19 cellular contexts compared by ENCODE assay signal in genomic region chr3:182083112-182083511, GRCh38.
DNase-seq lines count a peak whose midpoint lies in the region; ATAC-seq, FAIRE-seq and TF ChIP-seq lines count a peak whose summit lies in the region.
"Had no signal": no experiment of that assay in that cellular context is flagged by ENCODE, and none has a peak within 500 bp of the region (broad histone marks: within the 10 kb centered on the region; RNA-seq: fewer than 3 reads in every experiment).

No MANE protein-coding gene starts in this region.

- dilution Hi-C loops in keratinocyte (cut with MboI; ENCODE audit: extremely low pct_ligation_motif_present, low sequenced_read_pairs) = no loop called here

- no peaks in the 10 kb centered on the region for H3F3A ChIP-seq in SK-N-SH (replicated peaks; ENCODE audit: insufficient read depth)

- no peak overlapping the region for H3K4me3 ChIP-seq in SK-N-SH (ENCODE audit: low read depth in 2 of 2, low read length in 1 of 2)
- no peak overlapping the region for H3K4me3 ChIP-seq in keratinocyte (ENCODE audit: control insufficient read depth in 2 of 3, extremely low read depth in 1 of 3, insufficient read depth in 2 of 3, low read depth in 1 of 3, low read length in 3 of 3)
- H3K4me3 ChIP-seq: PC-9 had no signal

- no peaks in the 10 kb centered on the region for H3K9me2 ChIP-seq in SK-N-SH

- H3K9ac ChIP-seq in SK-N-SH = no peak overlapping the region
- H3K9ac ChIP-seq in keratinocyte (ENCODE audit: control insufficient read depth, extremely low read depth, insufficient read depth, low read length) = no peak overlapping the region

- H3K27me3 ChIP-seq in SK-N-SH (ENCODE audit: insufficient read depth) (no peaks in the 10 kb centered on the region), keratinocyte (ENCODE audit: control insufficient read depth, extremely low read depth, insufficient read depth, low read length) (no peaks in the 10 kb centered on the region)

- TF ChIP-seq POLR2A in H54 (IDR thresholded peaks at IDR 0.05; ENCODE audit: low read depth, low read length) = no peak

- WGBS in SK-N-SH (ENCODE audit: low lambda C conversion rate) = 39% methylated on average over 2 of the region's 2 CpGs

- CTCF ChIA-PET in SK-N-SH (lab: Yijun Ruan, JAX) = interaction anchor here (0.7 to 1.0 kb wide), 2 partner anchors 38 to 47 kb away, joined by 3 read pairs; no protein-coding TSS in a partner anchor

- no peak overlapping the region for H2AFZ ChIP-seq in SK-N-SH (ENCODE audit: low read depth)
- H2AFZ ChIP-seq in keratinocyte (ENCODE audit: control insufficient read depth, low read length) = no peak overlapping the region
- H2AFZ ChIP-seq: PC-9 had no signal

- H3K4me1 ChIP-seq in SK-N-SH (ENCODE audit: control insufficient read depth in 1 of 2, insufficient read depth in 2 of 2, low read depth in 1 of 2, low read length in 1 of 2) (no peaks in the 10 kb centered on the region), keratinocyte (ENCODE audit: control insufficient read depth, extremely low read depth, insufficient read depth, low read length) (no peaks in the 10 kb centered on the region)

- POLR2A ChIA-PET in SK-N-SH (lab: Yijun Ruan, JAX) = no interaction called here

- H3K4me2 ChIP-seq in SK-N-SH = no peak overlapping the region
- no peak overlapping the region for H3K4me2 ChIP-seq in keratinocyte (ENCODE audit: control insufficient read depth, extremely low read depth, insufficient read depth, low read depth, low read length)
- H3K4me2 ChIP-seq: PC-9 had no signal

- H4K20me1 ChIP-seq in SK-N-SH (ENCODE audit: insufficient read depth) (no peaks in the 10 kb centered on the region), keratinocyte (ENCODE audit: control insufficient read depth, extremely low read depth, insufficient read depth, low read length) (no peaks in the 10 kb centered on the region)

- no peak overlapping the region for H3K27ac ChIP-seq in SK-N-SH (ENCODE audit: low read depth in 2 of 2, low read length in 1 of 2)
- H3K27ac ChIP-seq in keratinocyte (ENCODE audit: control insufficient read depth, insufficient read depth, low read length) = no peak overlapping the region
- H3K27ac ChIP-seq: 22Rv1, C4-2B, PC-9 had no signal

- H3K36me3 ChIP-seq in SK-N-SH (replicated peaks in 1 of 2; ENCODE audit: control insufficient read depth in 1 of 2, insufficient read depth in 2 of 2, low read length in 1 of 2) = no peaks in the 10 kb centered on the region
- H3K36me3 ChIP-seq in keratinocyte (ENCODE audit: control insufficient read depth in 2 of 2, extremely low read depth in 1 of 2, insufficient read depth in 2 of 2, low read length in 2 of 2) = no peaks in the 10 kb centered on the region

- TF ChIP-seq CTCF in SK-N-SH (IDR thresholded peaks at IDR 0.05) (no peak), keratinocyte (optimal IDR thresholded peaks at IDR 0.05 in 1 of 3, IDR thresholded peaks at IDR 0.05 in 1 of 3, conservative IDR thresholded peaks at IDR 0.05 in 1 of 3; ENCODE audit: extremely low read depth in 1 of 3, insufficient read depth in 2 of 3, low read length in 3 of 3) (no peak), GM10266 (IDR thresholded peaks at IDR 0.05; ENCODE audit: control insufficient read depth, insufficient read depth, low read depth, missing control alignments) (no peak)

- DNase-seq in SK-N-SH (no peak), astrocyte of the hippocampus (ENCODE audit: low read depth, low spot score) (peak; percentile 87), keratinocyte (ENCODE audit: low read depth, low spot score) (no peak), H54 (ENCODE audit: insufficient read length, low spot score) (no peak), putamen (ENCODE audit: low spot score) (no peak), GM10266 (ENCODE audit: extremely low spot score) (no peak)
- DNase-seq: KBM-7, NCI-H1092, NCI-H1694, NCI-H69, Right ventricle myocardium superior had no signal

- TF ChIP-seq EP300 in SK-N-SH (IDR thresholded peaks at IDR 0.05; ENCODE audit: borderline replicate concordance in 1 of 2, low read depth in 1 of 2, low read length in 1 of 2) = no peak

- TF ChIP-seq RAD21 in SK-N-SH (IDR thresholded peaks at IDR 0.05; ENCODE audit: low read length) = no peak

- ATAC-seq in SK-N-SH treated with all-trans-retinoic acid at 6 μM for 48 hours = no peak
- no peak for ATAC-seq in HG02870 (IDR thresholded peaks at IDR 0.05; ENCODE audit: unreplicated experiment)

- H3K79me2 ChIP-seq in SK-N-SH (ENCODE audit: insufficient read depth) (no peaks in the 10 kb centered on the region), keratinocyte (ENCODE audit: control insufficient read depth, insufficient read depth, low read length) (no peaks in the 10 kb centered on the region)

- no peaks in the 10 kb centered on the region for H3K9me3 ChIP-seq in SK-N-SH
- H3K9me3 ChIP-seq in keratinocyte (ENCODE audit: control insufficient read depth, low read depth, low read length) = no peaks in the 10 kb centered on the region

- FAIRE-seq in keratinocyte (lab: Jason Lieb, UNC) (peak; percentile 65), H54 (lab: Jason Lieb, UNC) (no peak)
- FAIRE-seq: G401.6, GM12892, GM19239 had no signal

- H3K9me1 ChIP-seq in keratinocyte (ENCODE audit: control insufficient read depth, extremely low read depth, insufficient read depth, low read length) = no peaks in the 10 kb centered on the region

TF ChIP-seq in SK-N-SH treated with all-trans-retinoic acid at 6 μM for 48 hours, 23 proteins besides CTCF, POLR2A, EP300 and RAD21:
- peak; percentile 24; the same call in 1 of the 2 replicates for TF ChIP-seq ISL1 (CRISPR knock-in tag; IDR thresholded peaks at IDR 0.05)
- TF ChIP-seq BACH2 (CRISPR knock-in tag; IDR thresholded peaks at IDR 0.05; ENCODE audit: borderline replicate concordance) = no peak
- no peak for TF ChIP-seq PPARA (CRISPR knock-in tag; IDR thresholded peaks at IDR 0.05; ENCODE audit: borderline replicate concordance)
- no peak for TF ChIP-seq ESRRG (CRISPR knock-in tag; IDR thresholded peaks at IDR 0.05)

TF ChIP-seq in SK-N-SH, 30 proteins besides CTCF, POLR2A, EP300 and RAD21:
- TF ChIP-seq FOXJ3 (CRISPR knock-in tag; IDR thresholded peaks at IDR 0.05) (no peak), REST (IDR thresholded peaks at IDR 0.05; ENCODE audit: low read depth, low read length) (no peak), NFIC (IDR thresholded peaks at IDR 0.05; ENCODE audit: borderline replicate concordance) (no peak), RCOR1 (IDR thresholded peaks at IDR 0.05; ENCODE audit: low read length) (no peak), EZH2phosphoT487 (IDR thresholded peaks at IDR 0.05; ENCODE audit: borderline replicate concordance, low read depth) (no peak), PBX3 (IDR thresholded peaks at IDR 0.05) (no peak), CHD2 (IDR thresholded peaks at IDR 0.05; ENCODE audit: low read length, partially characterized antibody) (no peak), TCF12 (IDR thresholded peaks at IDR 0.05) (no peak), TAF1 (IDR thresholded peaks at IDR 0.05; ENCODE audit: borderline replicate concordance, low read depth, low read length) (no peak), USF2 (IDR thresholded peaks at IDR 0.05; ENCODE audit: borderline replicate concordance, low read depth, low read length) (no peak), MXI1 (IDR thresholded peaks at IDR 0.05; ENCODE audit: low read depth, low read length) (no peak)
